8 cellular contexts compared by ENCODE assay signal in genomic region chr4:55947912-55948725, GRCh38. TPM values are rescaled to one million over a fixed set of nuclear protein-coding genes. Genes with fewer than 3 reads are reported as not detected.
DNase-seq lines count a peak whose midpoint lies in the region; ATAC-seq and TF ChIP-seq lines count a peak whose summit lies in the region.

No MANE protein-coding gene starts in this region.

- TF ChIP-seq POLR2A in lower leg skin (IDR thresholded peaks at IDR 0.05): no peak

- H3K4me3 ChIP-seq in lower leg skin (ENCODE audit: low read depth, poor library complexity, severe bottlenecking): peak overlapping the region; percentile 70

- no peaks in the 10 kb centered on the region for H3K9me3 Mint-ChIP-seq in T-helper 1 cell treated with Interleukin-12 subunit alpha and Interleukin-12 subunit beta and Interleukin-4 antibody, amounts not matched to agents 30 μg/mL and 1 μg/mL, for 36 hours

- DNase-seq in SHP77 (lab: John Stamatoyannopoulos, UW) (peak; percentile 10 to 15), SHP77 treated with DMSO at 0.1 percent for 48 hours (lab: John Stamatoyannopoulos, UW) (no peak), lower leg skin (ENCODE audit: low spot score in 2 of 2) (no peak), NCI-H2029 treated with DMSO at 0.1 percent for 48 hours (lab: John Stamatoyannopoulos, UW) (no peak)
- peak; percentile 81 for DNase-seq in central memory CD4-positive, alpha-beta T cell
- DNase-seq in stimulated activated CD8-positive, alpha-beta memory T cell treated with anti-CD3 and anti-CD28 coated beads, Interleukin-7, amount 100 ng/mL, for 4 hours (ENCODE audit: low read depth in 2 of 2): peak; percentile 10 to 16

- intact Hi-C loops in lower leg skin (cut with DNase I; ENCODE audit: low total_unique reads): no loop called here

- H3K4me3 Mint-ChIP-seq in T-helper 1 cell treated with Interleukin-12 subunit alpha and Interleukin-12 subunit beta and Interleukin-4 antibody, amounts not matched to agents 30 μg/mL and 1 μg/mL, for 36 hours: peak overlapping the region; percentile 81

- ATAC-seq in HG03159 (IDR thresholded peaks at IDR 0.05; ENCODE audit: unreplicated experiment): peak; percentile 15

- 3 to 4% methylated on average over 19 of the region's 19 CpGs for WGBS in lower leg skin, 2 donors

- H3K27ac Mint-ChIP-seq in T-helper 1 cell treated with Interleukin-12 subunit alpha and Interleukin-12 subunit beta and Interleukin-4 antibody, amounts not matched to agents 30 μg/mL and 1 μg/mL, for 36 hours: peak overlapping the region; percentile 84

- no peaks in the 10 kb centered on the region for H3K27me3 Mint-ChIP-seq in T-helper 1 cell treated with Interleukin-12 subunit alpha and Interleukin-12 subunit beta and Interleukin-4 antibody, amounts not matched to agents 30 μg/mL and 1 μg/mL, for 36 hours (ENCODE audit: low read depth)

- H3K36me3 Mint-ChIP-seq in T-helper 1 cell treated with Interleukin-12 subunit alpha and Interleukin-12 subunit beta and Interleukin-4 antibody, amounts not matched to agents 30 μg/mL and 1 μg/mL, for 36 hours (ENCODE audit: low read depth): peaks cover 24% of the 10 kb centered on the region

- no peak for TF ChIP-seq CTCF in lower leg skin (IDR thresholded peaks at IDR 0.05)

- peaks cover 30% of the 10 kb centered on the region for H3K4me1 Mint-ChIP-seq in T-helper 1 cell treated with Interleukin-12 subunit alpha and Interleukin-12 subunit beta and Interleukin-4 antibody, amounts not matched to agents 30 μg/mL and 1 μg/mL, for 36 hours (ENCODE audit: low read depth)

RNA-seq across cellular contexts. Expression of gene CEP135, which starts 0.6 kb away (rescaled TPM):
- total RNA-seq in lower leg skin: 1 to 10 TPM; 3.5 to 5.3 (median 3.7) TPM

Comparison
In these comparisons a context has a peak if more than half of its experiments do, and no peak if none do; other contexts are left out.
1. DNase-seq: peak in SHP77 (2 of 2), central memory CD4-positive, alpha-beta T cell (single experiment) and stimulated activated CD8-positive, alpha-beta memory T cell treated with anti-CD3 and anti-CD28 coated beads, Interleukin-7, amount 100 ng/mL, for 4 hours (2 of 2); none in SHP77 treated with DMSO at 0.1 percent for 48 hours (single experiment), lower leg skin (0 of 2) and NCI-H2029 treated with DMSO at 0.1 percent for 48 hours (single experiment).